15 cellular contexts compared by ENCODE assay signal in the genomic region with DNA sequence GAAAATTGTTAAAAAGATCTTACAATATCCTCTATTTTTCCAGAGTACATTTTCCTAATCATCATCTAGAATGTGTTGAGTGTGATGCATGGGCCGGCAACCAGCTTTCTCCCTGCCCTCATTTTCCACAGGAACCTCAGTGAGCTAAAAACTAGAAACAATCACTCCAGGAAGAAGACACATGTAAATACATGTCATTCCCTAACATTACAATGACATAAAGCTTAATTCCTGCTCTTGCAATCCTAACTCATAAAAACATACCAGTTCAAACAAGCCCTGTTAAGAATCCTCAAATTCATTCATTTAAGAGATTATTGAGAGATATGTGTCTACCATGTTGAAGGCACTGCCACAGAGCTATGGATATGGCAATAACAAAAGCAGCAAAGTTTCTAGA. TPM values are rescaled to one million over a fixed set of nuclear protein-coding genes. Genes with fewer than 3 reads are reported as not detected.
DNase-seq lines count a peak whose midpoint lies in the region; ATAC-seq, FAIRE-seq and TF ChIP-seq lines count a peak whose summit lies in the region.
"Had no signal": no experiment of that assay in that cellular context is flagged by ENCODE, and none has a peak within 500 bp of the region (broad histone marks: within the 10 kb centered on the region; RNA-seq: fewer than 3 reads in every experiment).

No MANE protein-coding gene starts in this region.

- intact Hi-C loops in transverse colon (cut with DNase I; ENCODE audit: low total_unique reads): no loop called here

- no peak overlapping the region for H2BK5ac ChIP-seq in mesenchymal stem cell (ENCODE audit: low read depth, low read length, poor library complexity, severe bottlenecking)

- no peaks in the 10 kb centered on the region for H4K20me1 ChIP-seq in hepatocyte (ENCODE audit: insufficient read depth, poor library complexity, severe bottlenecking)

- peak; percentile 16 for FAIRE-seq in HTR-8/SVneo (lab: Jason Lieb, UNC)
- FAIRE-seq in bronchial epithelial cell (lab: Jason Lieb, UNC): no peak
- FAIRE-seq: H1 had no signal

- H3K27me3 ChIP-seq in bronchial epithelial cell (ENCODE audit: control insufficient read depth, insufficient read depth, low read length): no peaks in the 10 kb centered on the region
- no peaks in the 10 kb centered on the region for H3K27me3 ChIP-seq in hepatocyte
- H3K27me3 ChIP-seq in transverse colon: no peaks in the 10 kb centered on the region
- H3K27me3 ChIP-seq in mesenchymal stem cell (ENCODE audit: control insufficient read depth in 1 of 2, insufficient read depth in 1 of 2, low read length in 2 of 2): no peaks in the 10 kb centered on the region
- H3K27me3 ChIP-seq: BE2C had no signal

- 86% methylated on average over 1 of the region's 1 CpG for WGBS in hepatocyte (ENCODE audit: low lambda C conversion rate, missing lambda C conversion rate)
- 78 to 83% methylated on average over 1 of the region's 1 CpG for WGBS in transverse colon (ENCODE audit: low coverage in 1 of 2), 2 donors
- 92% methylated on average over 1 of the region's 1 CpG for WGBS in mesenchymal stem cell

- DNase-seq in HTR-8/SVneo (ENCODE audit: insufficient read length, low spot score) (no peak), bronchial epithelial cell (ENCODE audit: low read depth) (peak; percentile 83), hepatocyte (ENCODE audit: low spot score) (no peak), transverse colon (no peak), mesenchymal stem cell (no peak)
- DNase-seq: BE2C; CD8-positive, alpha-beta memory T cell; GF-D8 had no signal

- H3K4me2 ChIP-seq in hepatocyte: no peak overlapping the region
- H3K4me2 ChIP-seq in mesenchymal stem cell (ENCODE audit: low read length, poor library complexity, severe bottlenecking): no peak overlapping the region

- H3K36me3 ChIP-seq in bronchial epithelial cell (ENCODE audit: control insufficient read depth, insufficient read depth, low read length) (no peaks in the 10 kb centered on the region), hepatocyte (replicated peaks; ENCODE audit: insufficient read depth, low read depth) (no peaks in the 10 kb centered on the region), transverse colon (no peaks in the 10 kb centered on the region), mesenchymal stem cell (ENCODE audit: control insufficient read depth in 1 of 2, insufficient read depth in 2 of 2, low read depth in 1 of 2, low read length in 2 of 2) (no peaks in the 10 kb centered on the region)
- H3K36me3 ChIP-seq: BE2C, HAP-1 had no signal

- no peak for TF ChIP-seq CTCF in bronchial epithelial cell (IDR thresholded peaks at IDR 0.05; ENCODE audit: insufficient read depth, low read length, severe bottlenecking)
- TF ChIP-seq CTCF in hepatocyte (IDR thresholded peaks at IDR 0.05; ENCODE audit: poor library complexity): no peak
- no peak for TF ChIP-seq CTCF in transverse colon (IDR thresholded peaks at IDR 0.05)

- no peak overlapping the region for H3K4ac ChIP-seq in mesenchymal stem cell (ENCODE audit: low read depth in 1 of 2, low read length in 2 of 2)

- no peak overlapping the region for H3K4me3 ChIP-seq in bronchial epithelial cell (ENCODE audit: low read depth, low read length)
- H3K4me3 ChIP-seq in hepatocyte: no peak overlapping the region
- H3K4me3 ChIP-seq in transverse colon: no peak overlapping the region
- H3K4me3 ChIP-seq in mesenchymal stem cell (ENCODE audit: insufficient read depth in 1 of 2, low read depth in 1 of 2, low read length in 2 of 2): no peak overlapping the region
- H3K4me3 ChIP-seq: A549, HAP-1 had no signal

- TF ChIP-seq EP300 in transverse colon (IDR thresholded peaks at IDR 0.05; ENCODE audit: low read depth): no peak

- no peak for TF ChIP-seq POLR2A in transverse colon (IDR thresholded peaks at IDR 0.05)

- H3K79me2 ChIP-seq in hepatocyte: no peaks in the 10 kb centered on the region

- no peak overlapping the region for H2BK15ac ChIP-seq in mesenchymal stem cell (ENCODE audit: low read depth, poor library complexity, severe bottlenecking)

- H3K79me1 ChIP-seq in mesenchymal stem cell (replicated peaks; ENCODE audit: low read length, poor library complexity, severe bottlenecking): no peaks in the 10 kb centered on the region

- H3K9ac ChIP-seq in mesenchymal stem cell (ENCODE audit: low read length): no peak overlapping the region

- no peak for ATAC-seq in GM18520 (IDR thresholded peaks at IDR 0.05; ENCODE audit: unreplicated experiment)
- no peak for ATAC-seq in HG03045 (IDR thresholded peaks at IDR 0.05; ENCODE audit: unreplicated experiment)

- H4K8ac ChIP-seq in mesenchymal stem cell (ENCODE audit: low read length): no peak overlapping the region

- H4K91ac ChIP-seq in mesenchymal stem cell (ENCODE audit: low read length): no peak overlapping the region

- H2AFZ ChIP-seq in hepatocyte (no peak overlapping the region), mesenchymal stem cell (ENCODE audit: low read depth, low read length) (no peak overlapping the region)

- peak overlapping the region; percentile 68 for H3K27ac ChIP-seq in hepatocyte
- peak overlapping the region in 3 of 4 donors; percentile 48 to 69 (median 55) for H3K27ac ChIP-seq in transverse colon
- no peak overlapping the region for H3K27ac ChIP-seq in mesenchymal stem cell (ENCODE audit: low read length, poor library complexity, severe bottlenecking)
- H3K27ac ChIP-seq: A549, C4-2B, HL-60 had no signal

- H3K23ac ChIP-seq in mesenchymal stem cell (ENCODE audit: low read length in 2 of 2): no peak overlapping the region

- no peaks in the 10 kb centered on the region for H3K9me2 ChIP-seq in hepatocyte (replicated peaks; ENCODE audit: insufficient read depth)

- H2BK12ac ChIP-seq in mesenchymal stem cell (ENCODE audit: low read length in 2 of 2): no peak overlapping the region

- H2AK5ac ChIP-seq in mesenchymal stem cell (ENCODE audit: low read length, severe bottlenecking): no peak overlapping the region

- no peak overlapping the region for H3K14ac ChIP-seq in mesenchymal stem cell (ENCODE audit: low read length in 2 of 2)

- H3K9me3 ChIP-seq in hepatocyte (ENCODE audit: low read depth) (no peaks in the 10 kb centered on the region), transverse colon (no peaks in the 10 kb centered on the region), mesenchymal stem cell (ENCODE audit: control insufficient read depth, low read length) (no peaks in the 10 kb centered on the region)
- H3K9me3 ChIP-seq: A549, BE2C, HAP-1 had no signal

- H3K4me1 ChIP-seq in hepatocyte (ENCODE audit: insufficient read depth) (peaks cover 17% of the 10 kb centered on the region), transverse colon (peaks cover 0 to 61% (median 29%) of the 10 kb centered on the region in 4 donors), mesenchymal stem cell (ENCODE audit: control insufficient read depth, insufficient read depth, low read depth, low read length) (no peaks in the 10 kb centered on the region)
- H3K4me1 ChIP-seq: BE2C, HAP-1 had no signal

- no peak overlapping the region for H2BK120ac ChIP-seq in mesenchymal stem cell (ENCODE audit: low read depth, low read length)

- no peak overlapping the region for H3K18ac ChIP-seq in mesenchymal stem cell (ENCODE audit: low read depth in 1 of 2, low read length in 2 of 2)

- in situ Hi-C loops in transverse colon (cut with MboI; ENCODE audit: low pct_ligation_motif_present in 1 of 4, low pct_unique_long_range_greater_than_20kb in 1 of 4, low sequenced_read_pairs in 3 of 4): loop anchor here in 3 of 4 donors (10.0 to 25.0 kb wide), 3 partner anchors 178 to 703 kb away; no protein-coding TSS in a partner anchor

RNA-seq across cellular contexts. Expression of a gene that starts 18.5 kb away (rescaled TPM):
- total RNA-seq in bronchial epithelial cell (59.9 and 72.7 TPM in 2 replicates), hepatocyte (38.4 and 44.6 TPM in 2 replicates), transverse colon (100 to 1,000 TPM in 1 of 4 donors, 10 to 100 TPM in 3; 21.3 to 137 (median 48.2) TPM)
- polyA plus RNA-seq in hepatocyte: 49.5 and 56.6 TPM in 2 replicates
- polyA plus RNA-seq in mesenchymal stem cell (2013, experiment 1 of 2): 40.8 TPM
- polyA plus RNA-seq in mesenchymal stem cell (2013, experiment 2 of 2): 41.3 TPM
